In genomic region chr14:22819191-22819988, GRCh38 we compare ENCODE assay signal across 6 cellular contexts. TPM values are rescaled to one million over a fixed set of nuclear protein-coding genes. Genes with fewer than 3 reads are reported as not detected.
DNase-seq lines count a peak whose midpoint lies in the region; ATAC-seq and TF ChIP-seq lines count a peak whose summit lies in the region.

No MANE protein-coding gene starts in this region.

- CTCF ChIA-PET in activated CD8-positive, alpha-beta memory T cell treated with anti-CD3 and anti-CD28 coated beads, Interleukin-2, amount 10 ng/mL, durations not matched to agents 7 days and 5 days (lab: Charles Lee) = interaction anchor here (0.6 to 7.8 kb wide), 14 partner anchors 10 to 1085 kb away, joined by 3 to 239 read pairs (median 4); partner anchors contain the start of genes ABHD4, MMP14 and MRPL52
- CTCF ChIA-PET in A673 (lab: Charles Lee) = interaction anchor here (0.6 to 0.7 kb wide), 3 partner anchors 10 to 272 kb away, joined by 4 to 15 read pairs (median 6); partner anchors contain the start of gene MRPL52

- H3K27me3 Mint-ChIP-seq in activated CD8-positive, alpha-beta memory T cell treated with anti-CD3 and anti-CD28 coated beads, Interleukin-2, amount 10 ng/mL, durations not matched to agents 7 days and 5 days = peaks cover 31% of the 10 kb centered on the region

- H3K27ac Mint-ChIP-seq in activated CD8-positive, alpha-beta memory T cell treated with anti-CD3 and anti-CD28 coated beads, Interleukin-2, amount 10 ng/mL, durations not matched to agents 7 days and 5 days = no peak overlapping the region

- H3K9me3 ChIP-seq in A673 (ENCODE audit: low read depth, low read length, poor library complexity, severe bottlenecking) = no peaks in the 10 kb centered on the region

- H3K4me1 ChIP-seq in A673 (ENCODE audit: insufficient read depth, low read length, poor library complexity, severe bottlenecking) = peaks cover 25% of the 10 kb centered on the region

- DNase-seq in activated CD8-positive, alpha-beta memory T cell treated with anti-CD3 and anti-CD28 coated beads, Interleukin-2, amount 10 ng/mL, durations not matched to agents 7 days and 5 days = no peak
- no peak for DNase-seq in activated CD8-positive, alpha-beta memory T cell treated with anti-CD3 and anti-CD28 coated beads, Interleukin-2, amount 50 U/mL, for 48 hours
- DNase-seq in dermis microvascular lymphatic vessel endothelial cell (ENCODE audit: low read depth in 2 of 2) (peak; percentile 81 to 88), renal cortical epithelial cell (ENCODE audit: low read depth) (peak; percentile 75), HuH-7.5 (ENCODE audit: low spot score) (no peak), A673 (ENCODE audit: low spot score) (no peak)

- H3K27me3 ChIP-seq in A673 (replicated peaks; ENCODE audit: insufficient read depth, low read depth, low read length, poor library complexity) = no peaks in the 10 kb centered on the region

- H3K36me3 ChIP-seq in A673 (ENCODE audit: insufficient read depth, low read length, poor library complexity, severe bottlenecking) = no peaks in the 10 kb centered on the region

- no peak overlapping the region for H3K4me3 ChIP-seq in A673 (ENCODE audit: low read depth, low read length, poor library complexity, severe bottlenecking)

- TF ChIP-seq CTCF in A673 (conservative IDR thresholded peaks at IDR 0.05; ENCODE audit: low read depth, low read length) = no peak

- H3K9me3 Mint-ChIP-seq in activated CD8-positive, alpha-beta memory T cell treated with anti-CD3 and anti-CD28 coated beads, Interleukin-2, amount 10 ng/mL, durations not matched to agents 7 days and 5 days (ENCODE audit: low read depth) = no peaks in the 10 kb centered on the region

- no peak overlapping the region for H3K27ac ChIP-seq in A673 (ENCODE audit: low read depth, low read length, poor library complexity, severe bottlenecking)

- intact Hi-C loops in A673 (cut with micrococcal nuclease; ENCODE audit: unreplicated experiment) = no loop called here

- H3K36me3 Mint-ChIP-seq in activated CD8-positive, alpha-beta memory T cell treated with anti-CD3 and anti-CD28 coated beads, Interleukin-2, amount 10 ng/mL, durations not matched to agents 7 days and 5 days = no peaks in the 10 kb centered on the region

- ATAC-seq in activated CD8-positive, alpha-beta memory T cell treated with anti-CD3 and anti-CD28 coated beads, Interleukin-2, amount 10 ng/mL, durations not matched to agents 7 days and 5 days = peak; percentile 29

- H3K4me1 Mint-ChIP-seq in activated CD8-positive, alpha-beta memory T cell treated with anti-CD3 and anti-CD28 coated beads, Interleukin-2, amount 10 ng/mL, durations not matched to agents 7 days and 5 days = peaks cover 22% of the 10 kb centered on the region

- BruUV-seq in A673 (replicated peaks; lab: Mats Ljungman, UMichigan) = no TSS peak

- POLR2A ChIA-PET in A673 (lab: Charles Lee; ENCODE audit: low non-redundant PET) = no interaction called here

- H3K4me3 Mint-ChIP-seq in activated CD8-positive, alpha-beta memory T cell treated with anti-CD3 and anti-CD28 coated beads, Interleukin-2, amount 10 ng/mL, durations not matched to agents 7 days and 5 days = no peak overlapping the region

RNA-seq across cellular contexts. Expression of gene SLC7A7, which starts 4.2 kb away (rescaled TPM):
- total RNA-seq in activated CD8-positive, alpha-beta memory T cell treated with anti-CD3 and anti-CD28 coated beads, Interleukin-2, amount 10 ng/mL, durations not matched to agents 7 days and 5 days = under 1 TPM; 0.16 to 0.58 TPM
- total RNA-seq in dermis microvascular lymphatic vessel endothelial cell (1.9 and 7.8 TPM in 2 replicates), renal cortical epithelial cell (12.7 and 18.4 TPM in 2 replicates), A673 (2021) (1.9 and 2.3 TPM in 2 replicates)

RNA-seq across cellular contexts. Expression of gene MRPL52, which starts 10.3 kb away (rescaled TPM):
- 100 to 1,000 TPM; 107 to 147 TPM for total RNA-seq in activated CD8-positive, alpha-beta memory T cell treated with anti-CD3 and anti-CD28 coated beads, Interleukin-2, amount 10 ng/mL, durations not matched to agents 7 days and 5 days
- total RNA-seq in dermis microvascular lymphatic vessel endothelial cell (31.1 and 41.2 TPM in 2 replicates), renal cortical epithelial cell (17.1 and 61.1 TPM in 2 replicates), A673 (2021) (169 and 187 TPM in 2 replicates)

RNA-seq across cellular contexts. Expression of gene MMP14, which starts 17.0 kb away (rescaled TPM):
- 1 to 10 TPM; 1.3 to 2.5 TPM for total RNA-seq in activated CD8-positive, alpha-beta memory T cell treated with anti-CD3 and anti-CD28 coated beads, Interleukin-2, amount 10 ng/mL, durations not matched to agents 7 days and 5 days
- 74.8 and 81.0 TPM in 2 replicates for total RNA-seq in dermis microvascular lymphatic vessel endothelial cell
- 180 and 295 TPM in 2 replicates for total RNA-seq in renal cortical epithelial cell
- 91.3 and 110 TPM in 2 replicates for total RNA-seq in A673 (2021)

RNA-seq across cellular contexts. Expression of gene LRP10, which starts 52.1 kb away (rescaled TPM):
- 10 to 100 TPM; 59.0 to 60.1 TPM for total RNA-seq in activated CD8-positive, alpha-beta memory T cell treated with anti-CD3 and anti-CD28 coated beads, Interleukin-2, amount 10 ng/mL, durations not matched to agents 7 days and 5 days
- 35.2 and 65.7 TPM in 2 replicates for total RNA-seq in dermis microvascular lymphatic vessel endothelial cell
- 71.9 and 268 TPM in 2 replicates for total RNA-seq in renal cortical epithelial cell
- 7.8 and 11.8 TPM in 2 replicates for total RNA-seq in A673 (2021)

RNA-seq across cellular contexts. Expression of gene OXA1L, which starts 52.9 kb away (rescaled TPM):
- 100 to 1,000 TPM; 106 to 133 TPM for total RNA-seq in activated CD8-positive, alpha-beta memory T cell treated with anti-CD3 and anti-CD28 coated beads, Interleukin-2, amount 10 ng/mL, durations not matched to agents 7 days and 5 days
- 50.6 and 75.4 TPM in 2 replicates for total RNA-seq in dermis microvascular lymphatic vessel endothelial cell
- 28.8 and 42.4 TPM in 2 replicates for total RNA-seq in renal cortical epithelial cell
- total RNA-seq in A673 (2021) = 103 and 107 TPM in 2 replicates

Comparison
In these comparisons a context has a peak if more than half of its experiments do, and no peak if none do; other contexts are left out.
1. DNase-seq: peak in dermis microvascular lymphatic vessel endothelial cell (2 of 2) and renal cortical epithelial cell (single experiment); none in activated CD8-positive, alpha-beta memory T cell treated with anti-CD3 and anti-CD28 coated beads, Interleukin-2, amount 10 ng/mL, durations not matched to agents 7 days and 5 days (single experiment), activated CD8-positive, alpha-beta memory T cell treated with anti-CD3 and anti-CD28 coated beads, Interleukin-2, amount 50 U/mL, for 48 hours (single experiment), HuH-7.5 (single experiment) and A673 (single experiment).
2. RNA of gene MMP14, which starts 17.0 kb away (total RNA-seq): 180 to 295 TPM in renal cortical epithelial cell, 91.3 to 110 TPM in A673 and 74.8 to 81.0 TPM in dermis microvascular lymphatic vessel endothelial cell; 1.3 to 2.5 TPM in activated CD8-positive, alpha-beta memory T cell treated with anti-CD3 and anti-CD28 coated beads, Interleukin-2, amount 10 ng/mL, durations not matched to agents 7 days and 5 days; every median in the first group is over 10 times any median in the second.